In the genomic region with DNA sequence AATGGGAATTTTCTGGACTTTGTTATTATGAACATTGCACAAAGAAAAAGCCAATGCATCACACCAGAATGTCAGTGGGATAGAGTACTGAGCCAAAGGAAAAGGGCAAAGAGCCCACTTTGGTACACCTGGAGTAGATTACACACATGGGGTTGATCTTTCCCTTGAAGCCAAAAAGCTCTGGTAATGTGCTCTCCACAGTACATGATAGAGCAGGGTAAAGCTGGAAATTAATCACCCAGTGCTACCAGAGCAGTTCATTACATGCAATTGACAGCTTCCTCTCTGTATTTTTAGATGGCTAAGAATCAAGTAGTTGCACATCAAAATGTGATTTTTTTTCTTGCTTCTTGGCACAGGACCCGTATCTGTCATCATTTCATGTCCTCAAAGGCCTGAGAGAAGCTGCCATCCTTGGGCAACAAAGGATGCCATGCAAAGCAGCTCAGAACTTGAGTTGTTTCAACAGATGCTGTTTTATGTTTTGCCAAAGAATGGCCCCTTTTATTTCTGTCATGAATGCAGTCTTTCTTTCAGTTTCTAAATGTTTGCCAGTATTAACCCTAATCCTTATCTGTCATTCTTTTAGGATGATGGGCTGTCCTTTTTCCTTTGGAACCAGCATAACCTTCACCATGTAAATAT, we compare ENCODE assay signal across 12 cellular contexts.
DNase-seq lines count a peak whose midpoint lies in the region; ATAC-seq and TF ChIP-seq lines count a peak whose summit lies in the region.
"Had no signal": no experiment of that assay in that cellular context is flagged by ENCODE, and none has a peak within 500 bp of the region (broad histone marks: within the 10 kb centered on the region; RNA-seq: fewer than 3 reads in every experiment).

No MANE protein-coding gene starts in this region.

- intact Hi-C loops in posterior vena cava (cut with DNase I): no loop called here

- H3K27me3 ChIP-seq in GM06990 (replicated peaks; ENCODE audit: control insufficient read depth, insufficient read depth, low read length): no peaks in the 10 kb centered on the region
- H3K27me3 ChIP-seq: right atrium auricular region had no signal

- no peak overlapping the region for H3K4me3 ChIP-seq in GM06990 (replicated peaks; ENCODE audit: low read depth, low read length)
- H3K4me3 ChIP-seq: right atrium auricular region had no signal

- DNase-seq in GM06990 (ENCODE audit: extremely low read depth, insufficient read length): peak; percentile 20
- peak; percentile 88 for DNase-seq in midbrain (lab: John Stamatoyannopoulos, UW)
- DNase-seq in posterior vena cava (ENCODE audit: low spot score): no peak
- DNase-seq in NCI-H524 treated with DMSO at 0.1 percent for 48 hours (lab: John Stamatoyannopoulos, UW): no peak
- DNase-seq: effector memory CD4-positive, alpha-beta T cell; kidney had no signal

- no peak for TF ChIP-seq CTCF in GM06990 (IDR thresholded peaks at IDR 0.05; ENCODE audit: insufficient read depth, low read length, poor library complexity, severe bottlenecking)

- H3K36me3 ChIP-seq in GM06990 (ENCODE audit: control insufficient read depth, insufficient read depth, low read length): no peaks in the 10 kb centered on the region
- H3K36me3 ChIP-seq: right atrium auricular region had no signal

- ATAC-seq in HG02938 (IDR thresholded peaks at IDR 0.05; ENCODE audit: unreplicated experiment) (peak; percentile 43), HG02610 (IDR thresholded peaks at IDR 0.05; ENCODE audit: unreplicated experiment) (no peak), GM19452 (IDR thresholded peaks at IDR 0.05; ENCODE audit: unreplicated experiment) (no peak)

- peak overlapping the region; percentile 38 for H3K27ac ChIP-seq in angular gyrus (ENCODE audit: low read depth, low read length)
- H3K27ac ChIP-seq: C4-2B, right atrium auricular region had no signal

Comparison
In these comparisons a context has a peak if more than half of its experiments do, and no peak if none do; other contexts are left out.
1. DNase-seq: peak in GM06990 (single experiment) and midbrain (single experiment); none in posterior vena cava (single experiment) and NCI-H524 treated with DMSO at 0.1 percent for 48 hours (single experiment).